ENCODE assay signal across 20 cellular contexts in the genomic region with DNA sequence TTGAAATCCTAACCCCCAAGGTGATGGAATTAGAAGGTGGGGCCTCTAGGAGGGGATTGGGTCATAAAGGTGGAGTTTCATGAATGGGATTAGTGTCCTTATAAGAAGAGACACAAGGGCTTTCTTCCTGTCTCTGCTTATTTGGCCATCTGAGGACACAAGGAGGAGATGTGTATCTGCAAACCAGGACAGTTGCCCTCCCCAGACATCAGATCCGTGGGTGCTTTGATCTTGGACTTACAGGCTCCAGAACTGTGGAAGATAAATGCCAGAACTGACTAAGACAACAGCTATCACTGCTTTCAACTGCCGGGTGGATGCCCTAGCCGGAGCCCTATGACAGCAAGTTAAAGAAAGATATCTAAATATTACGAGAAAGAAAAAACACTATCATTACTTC.
DNase-seq lines count a peak whose midpoint lies in the region; ATAC-seq, FAIRE-seq and TF ChIP-seq lines count a peak whose summit lies in the region.
"Had no signal": no experiment of that assay in that cellular context is flagged by ENCODE, and none has a peak within 500 bp of the region (broad histone marks: within the 10 kb centered on the region; RNA-seq: fewer than 3 reads in every experiment).

No MANE protein-coding gene starts in this region.

- peaks cover 3 to 7% (median 3%) of the 10 kb centered on the region in 3 donors for H3K27me3 Mint-ChIP-seq in CD14-positive monocyte (ENCODE audit: low read depth in 3 of 3)

- H3K9me3 ChIP-seq in upper lobe of right lung: no peaks in the 10 kb centered on the region
- H3K9me3 ChIP-seq: A549 had no signal

- H3K4me3 ChIP-seq in mesendoderm (ENCODE audit: low read length) (no peak overlapping the region), upper lobe of right lung (no peak overlapping the region)
- H3K4me3 ChIP-seq: A549 had no signal

- no peak overlapping the region for H3K18ac ChIP-seq in mesendoderm (ENCODE audit: low read length)

- TF ChIP-seq CTCF in upper lobe of right lung (IDR thresholded peaks at IDR 0.05) (no peak), CD14-positive monocyte (IDR thresholded peaks at IDR 0.05) (no peak)

- H3K9me3 Mint-ChIP-seq in CD14-positive monocyte: peaks cover 0 to 1% (median 0%) of the 10 kb centered on the region in 7 donors
- H3K9me3 Mint-ChIP-seq: CD4-positive, alpha-beta memory T cell had no signal

- no peak overlapping the region for H3K9ac ChIP-seq in mesendoderm (ENCODE audit: low read length)

- H2BK120ac ChIP-seq in mesendoderm (ENCODE audit: low read depth, low read length): no peak overlapping the region

- H3K79me1 ChIP-seq in mesendoderm (ENCODE audit: low read length): no peaks in the 10 kb centered on the region

- no CpG with 5 or more reads among the region's 4 CpGs for WGBS in mesendoderm (ENCODE audit: extremely low coverage, insufficient coverage, low lambda C conversion rate)

- H3K36me3 ChIP-seq in mesendoderm (ENCODE audit: control insufficient read depth, insufficient read depth, low read length) (no peaks in the 10 kb centered on the region), upper lobe of right lung (no peaks in the 10 kb centered on the region)

- H3K36me3 Mint-ChIP-seq in CD14-positive monocyte: no peaks in the 10 kb centered on the region
- H3K36me3 Mint-ChIP-seq: CD4-positive, alpha-beta memory T cell had no signal

- H2AK5ac ChIP-seq in mesendoderm (ENCODE audit: low read length): no peak overlapping the region

- no peak overlapping the region for H4K8ac ChIP-seq in mesendoderm (ENCODE audit: low read depth, low read length)

- H3K27ac ChIP-seq in mesendoderm (ENCODE audit: low read depth, low read length) (no peak overlapping the region), upper lobe of right lung (no peak overlapping the region)
- H3K27ac ChIP-seq: 22Rv1, A549, C4-2B, HL-60 had no signal

- H3K4me1 Mint-ChIP-seq in CD14-positive monocyte: no peaks in the 10 kb centered on the region
- H3K4me1 Mint-ChIP-seq: CD4-positive, alpha-beta memory T cell had no signal

- DNase-seq in ELF-1 (ENCODE audit: low read depth, low spot score): peak; percentile 30
- DNase-seq in SK-N-DZ (ENCODE audit: low spot score): peak; percentile 82
- peak; percentile 21 for DNase-seq in mesendoderm
- peak; percentile 3 for DNase-seq in upper lobe of right lung
- DNase-seq in CD14-positive monocyte (ENCODE audit: low spot score): no peak
- no peak for DNase-seq in RCC 7860 (ENCODE audit: low spot score)
- DNase-seq in NCI-H2227 treated with DMSO at 0.1 percent for 48 hours (lab: John Stamatoyannopoulos, UW): no peak
- DNase-seq: AML-193; CD4-positive, alpha-beta memory T cell; DMS153; DMS79; GF-D8; GOT3; H7; HFFc6 had no signal

- no peak overlapping the region for H3K27ac Mint-ChIP-seq in CD14-positive monocyte
- H3K27ac Mint-ChIP-seq: CD4-positive, alpha-beta memory T cell; HFFc6 had no signal

- H3K4me3 Mint-ChIP-seq in CD14-positive monocyte: no peak overlapping the region
- H3K4me3 Mint-ChIP-seq: CD4-positive, alpha-beta memory T cell; HFFc6 had no signal

- intact Hi-C loops in upper lobe of right lung (cut with DNase I) (no loop called here), CD14-positive monocyte (cut with micrococcal nuclease) (no loop called here)

- H3K4me1 ChIP-seq in mesendoderm (ENCODE audit: control insufficient read depth, low read depth, low read length) (peaks cover 3% of the 10 kb centered on the region), upper lobe of right lung (no peaks in the 10 kb centered on the region)
- H3K4me1 ChIP-seq: A549 had no signal

- no peaks in the 10 kb centered on the region for H3K27me3 ChIP-seq in mesendoderm (ENCODE audit: insufficient read depth, low read length, poor library complexity)
- H3K27me3 ChIP-seq in upper lobe of right lung: no peaks in the 10 kb centered on the region

- no peak overlapping the region for H3K23ac ChIP-seq in mesendoderm (ENCODE audit: low read length)

- ATAC-seq in upper lobe of right lung: no peak
- ATAC-seq: A549, HCT116 had no signal

- H3K4me2 ChIP-seq in mesendoderm (ENCODE audit: low read length): no peak overlapping the region
- H3K4me2 ChIP-seq: A549 had no signal

- no peak overlapping the region for H3K56ac ChIP-seq in mesendoderm (ENCODE audit: low read length)

- no peak overlapping the region for H2BK15ac ChIP-seq in mesendoderm (replicated peaks; ENCODE audit: low read depth)

- no peak for FAIRE-seq in RCC 7860 (lab: Jason Lieb, UNC)
- FAIRE-seq: A549 had no signal

- H3K4ac ChIP-seq in mesendoderm (ENCODE audit: low read depth, low read length): no peak overlapping the region

- H2BK5ac ChIP-seq in mesendoderm (ENCODE audit: low read length): no peak overlapping the region

- H4K5ac ChIP-seq in mesendoderm (ENCODE audit: low read length): no peak overlapping the region

- no peaks in the 10 kb centered on the region for H3K79me2 ChIP-seq in mesendoderm (ENCODE audit: control insufficient read depth, insufficient read depth, low read length)

Comparison
In these comparisons a context has a peak if more than half of its experiments do, and no peak if none do; other contexts are left out.
1. DNase-seq: peak in ELF-1 (single experiment), SK-N-DZ (single experiment), mesendoderm (single experiment) and upper lobe of right lung (single experiment); none in CD14-positive monocyte (single experiment), RCC 7860 (single experiment) and NCI-H2227 treated with DMSO at 0.1 percent for 48 hours (single experiment).